Comparison of ENCODE assay signal across 1 cellular context in genomic region chr16:74997042-74997491, GRCh38.
A peak's percentile ranks its signal among the peaks of the same experiment; 100 is the strongest.
TF ChIP-seq lines count a peak whose summit lies in the region.

No MANE protein-coding gene starts in this region.

TF ChIP-seq in HepG2, 621 proteins besides CTCF, POLR2A, EP300 and RAD21 (continued from another document):
- TF ChIP-seq, protein P1, sequence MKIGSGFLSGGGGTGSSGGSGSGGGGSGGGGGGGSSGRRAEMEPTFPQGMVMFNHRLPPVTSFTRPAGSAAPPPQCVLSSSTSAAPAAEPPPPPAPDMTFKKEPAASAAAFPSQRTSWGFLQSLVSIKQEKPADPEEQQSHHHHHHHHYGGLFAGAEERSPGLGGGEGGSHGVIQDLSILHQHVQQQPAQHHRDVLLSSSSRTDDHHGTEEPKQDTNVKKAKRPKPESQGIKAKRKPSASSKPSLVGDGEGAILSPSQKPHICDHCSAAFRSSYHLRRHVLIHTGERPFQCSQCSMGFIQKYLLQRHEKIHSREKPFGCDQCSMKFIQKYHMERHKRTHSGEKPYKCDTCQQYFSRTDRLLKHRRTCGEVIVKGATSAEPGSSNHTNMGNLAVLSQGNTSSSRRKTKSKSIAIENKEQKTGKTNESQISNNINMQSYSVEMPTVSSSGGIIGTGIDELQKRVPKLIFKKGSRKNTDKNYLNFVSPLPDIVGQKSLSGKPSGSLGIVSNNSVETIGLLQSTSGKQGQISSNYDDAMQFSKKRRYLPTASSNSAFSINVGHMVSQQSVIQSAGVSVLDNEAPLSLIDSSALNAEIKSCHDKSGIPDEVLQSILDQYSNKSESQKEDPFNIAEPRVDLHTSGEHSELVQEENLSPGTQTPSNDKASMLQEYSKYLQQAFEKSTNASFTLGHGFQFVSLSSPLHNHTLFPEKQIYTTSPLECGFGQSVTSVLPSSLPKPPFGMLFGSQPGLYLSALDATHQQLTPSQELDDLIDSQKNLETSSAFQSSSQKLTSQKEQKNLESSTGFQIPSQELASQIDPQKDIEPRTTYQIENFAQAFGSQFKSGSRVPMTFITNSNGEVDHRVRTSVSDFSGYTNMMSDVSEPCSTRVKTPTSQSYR (CRISPR knock-in tag; IDR thresholded peaks at IDR 0.05; ENCODE audit: borderline replicate concordance): no peak
- no peak for TF ChIP-seq SIN3B (IDR thresholded peaks at IDR 0.05; ENCODE audit: low read length)
- no peak for TF ChIP-seq BCLAF1 (IDR thresholded peaks at IDR 0.05)
- TF ChIP-seq ZNF431 (CRISPR knock-in tag; IDR thresholded peaks at IDR 0.05; ENCODE audit: borderline replicate concordance, low read depth): no peak
- TF ChIP-seq, protein P2, sequence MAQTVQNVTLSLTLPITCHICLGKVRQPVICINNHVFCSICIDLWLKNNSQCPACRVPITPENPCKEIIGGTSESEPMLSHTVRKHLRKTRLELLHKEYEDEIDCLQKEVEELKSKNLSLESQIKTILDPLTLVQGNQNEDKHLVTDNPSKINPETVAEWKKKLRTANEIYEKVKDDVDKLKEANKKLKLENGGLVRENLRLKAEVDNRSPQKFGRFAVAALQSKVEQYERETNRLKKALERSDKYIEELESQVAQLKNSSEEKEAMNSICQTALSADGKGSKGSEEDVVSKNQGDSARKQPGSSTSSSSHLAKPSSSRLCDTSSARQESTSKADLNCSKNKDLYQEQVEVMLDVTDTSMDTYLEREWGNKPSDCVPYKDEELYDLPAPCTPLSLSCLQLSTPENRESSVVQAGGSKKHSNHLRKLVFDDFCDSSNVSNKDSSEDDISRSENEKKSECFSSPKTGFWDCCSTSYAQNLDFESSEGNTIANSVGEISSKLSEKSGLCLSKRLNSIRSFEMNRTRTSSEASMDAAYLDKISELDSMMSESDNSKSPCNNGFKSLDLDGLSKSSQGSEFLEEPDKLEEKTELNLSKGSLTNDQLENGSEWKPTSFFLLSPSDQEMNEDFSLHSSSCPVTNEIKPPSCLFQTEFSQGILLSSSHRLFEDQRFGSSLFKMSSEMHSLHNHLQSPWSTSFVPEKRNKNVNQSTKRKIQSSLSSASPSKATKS (CRISPR knock-in tag; IDR thresholded peaks at IDR 0.05): no peak
- TF ChIP-seq ZBTB43 (CRISPR knock-in tag; conservative IDR thresholded peaks at IDR 0.05): no peak
- TF ChIP-seq ZNF230 (CRISPR knock-in tag; IDR thresholded peaks at IDR 0.05): no peak
- TF ChIP-seq ZZZ3 (CRISPR knock-in tag; IDR thresholded peaks at IDR 0.05; ENCODE audit: borderline replicate concordance): no peak
- no peak for TF ChIP-seq PTBP1 (IDR thresholded peaks at IDR 0.05; ENCODE audit: low read depth, low read length, poor library complexity, severe bottlenecking)
- TF ChIP-seq KDM5B (CRISPR knock-in tag; IDR thresholded peaks at IDR 0.05; ENCODE audit: borderline replicate concordance): no peak
- no peak for TF ChIP-seq SUZ12 (IDR thresholded peaks at IDR 0.05; ENCODE audit: low read depth, low read length)
- no peak for TF ChIP-seq ZNF577 (CRISPR knock-in tag; IDR thresholded peaks at IDR 0.05; ENCODE audit: borderline replicate concordance, low read depth)
- no peak for TF ChIP-seq SPEN (CRISPR knock-in tag; IDR thresholded peaks at IDR 0.05; ENCODE audit: low read depth)
- TF ChIP-seq ZNF746 (CRISPR knock-in tag; IDR thresholded peaks at IDR 0.05): no peak
- TF ChIP-seq SMYD3 (CRISPR knock-in tag; IDR thresholded peaks at IDR 0.05): 0 out of 2 replicates have a peak, but pooled peaks have one; percentile 70
- TF ChIP-seq, protein P3, sequence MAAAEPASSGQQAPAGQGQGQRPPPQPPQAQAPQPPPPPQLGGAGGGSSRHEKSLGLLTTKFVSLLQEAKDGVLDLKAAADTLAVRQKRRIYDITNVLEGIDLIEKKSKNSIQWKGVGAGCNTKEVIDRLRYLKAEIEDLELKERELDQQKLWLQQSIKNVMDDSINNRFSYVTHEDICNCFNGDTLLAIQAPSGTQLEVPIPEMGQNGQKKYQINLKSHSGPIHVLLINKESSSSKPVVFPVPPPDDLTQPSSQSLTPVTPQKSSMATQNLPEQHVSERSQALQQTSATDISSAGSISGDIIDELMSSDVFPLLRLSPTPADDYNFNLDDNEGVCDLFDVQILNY (CRISPR knock-in tag; conservative IDR thresholded peaks at IDR 0.05): no peak
- 0 out of 2 replicates have a peak, but pooled peaks have one; percentile 15 for TF ChIP-seq KAT8 (CRISPR knock-in tag; IDR thresholded peaks at IDR 0.05)
- TF ChIP-seq MATR3 (CRISPR knock-in tag; IDR thresholded peaks at IDR 0.05): no peak
- TF ChIP-seq TBL1XR1 (IDR thresholded peaks at IDR 0.05; ENCODE audit: borderline replicate concordance, low read length, partially characterized antibody): no peak
- TF ChIP-seq HDAC6 (IDR thresholded peaks at IDR 0.05; ENCODE audit: low read depth, low read length): no peak
- TF ChIP-seq ZFP36L1 (CRISPR knock-in tag; IDR thresholded peaks at IDR 0.05): peak; percentile 32; the same call in 1 of the 2 replicates
- TF ChIP-seq FOXC1 (CRISPR knock-in tag; IDR thresholded peaks at IDR 0.05; ENCODE audit: borderline replicate concordance): no peak
- TF ChIP-seq, protein P4, sequence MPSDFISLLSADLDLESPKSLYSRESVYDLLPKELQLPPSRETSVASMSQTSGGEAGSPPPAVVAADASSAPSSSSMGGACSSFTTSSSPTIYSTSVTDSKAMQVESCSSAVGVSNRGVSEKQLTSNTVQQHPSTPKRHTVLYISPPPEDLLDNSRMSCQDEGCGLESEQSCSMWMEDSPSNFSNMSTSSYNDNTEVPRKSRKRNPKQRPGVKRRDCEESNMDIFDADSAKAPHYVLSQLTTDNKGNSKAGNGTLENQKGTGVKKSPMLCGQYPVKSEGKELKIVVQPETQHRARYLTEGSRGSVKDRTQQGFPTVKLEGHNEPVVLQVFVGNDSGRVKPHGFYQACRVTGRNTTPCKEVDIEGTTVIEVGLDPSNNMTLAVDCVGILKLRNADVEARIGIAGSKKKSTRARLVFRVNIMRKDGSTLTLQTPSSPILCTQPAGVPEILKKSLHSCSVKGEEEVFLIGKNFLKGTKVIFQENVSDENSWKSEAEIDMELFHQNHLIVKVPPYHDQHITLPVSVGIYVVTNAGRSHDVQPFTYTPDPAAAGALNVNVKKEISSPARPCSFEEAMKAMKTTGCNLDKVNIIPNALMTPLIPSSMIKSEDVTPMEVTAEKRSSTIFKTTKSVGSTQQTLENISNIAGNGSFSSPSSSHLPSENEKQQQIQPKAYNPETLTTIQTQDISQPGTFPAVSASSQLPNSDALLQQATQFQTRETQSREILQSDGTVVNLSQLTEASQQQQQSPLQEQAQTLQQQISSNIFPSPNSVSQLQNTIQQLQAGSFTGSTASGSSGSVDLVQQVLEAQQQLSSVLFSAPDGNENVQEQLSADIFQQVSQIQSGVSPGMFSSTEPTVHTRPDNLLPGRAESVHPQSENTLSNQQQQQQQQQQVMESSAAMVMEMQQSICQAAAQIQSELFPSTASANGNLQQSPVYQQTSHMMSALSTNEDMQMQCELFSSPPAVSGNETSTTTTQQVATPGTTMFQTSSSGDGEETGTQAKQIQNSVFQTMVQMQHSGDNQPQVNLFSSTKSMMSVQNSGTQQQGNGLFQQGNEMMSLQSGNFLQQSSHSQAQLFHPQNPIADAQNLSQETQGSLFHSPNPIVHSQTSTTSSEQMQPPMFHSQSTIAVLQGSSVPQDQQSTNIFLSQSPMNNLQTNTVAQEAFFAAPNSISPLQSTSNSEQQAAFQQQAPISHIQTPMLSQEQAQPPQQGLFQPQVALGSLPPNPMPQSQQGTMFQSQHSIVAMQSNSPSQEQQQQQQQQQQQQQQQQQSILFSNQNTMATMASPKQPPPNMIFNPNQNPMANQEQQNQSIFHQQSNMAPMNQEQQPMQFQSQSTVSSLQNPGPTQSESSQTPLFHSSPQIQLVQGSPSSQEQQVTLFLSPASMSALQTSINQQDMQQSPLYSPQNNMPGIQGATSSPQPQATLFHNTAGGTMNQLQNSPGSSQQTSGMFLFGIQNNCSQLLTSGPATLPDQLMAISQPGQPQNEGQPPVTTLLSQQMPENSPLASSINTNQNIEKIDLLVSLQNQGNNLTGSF (CRISPR knock-in tag; IDR thresholded peaks at IDR 0.05): no peak
- no peak for TF ChIP-seq LCORL (IDR thresholded peaks at IDR 0.05)
- TF ChIP-seq LCORL (CRISPR knock-in tag; IDR thresholded peaks at IDR 0.05): peak; percentile 60; the same call in 1 of the 2 replicates
- TF ChIP-seq NFYB (CRISPR knock-in tag; IDR thresholded peaks at IDR 0.05): no peak
- no peak for TF ChIP-seq NAIF1 (CRISPR knock-in tag; IDR thresholded peaks at IDR 0.05; ENCODE audit: borderline replicate concordance)
- peak; percentile 87 for TF ChIP-seq SALL1 (CRISPR knock-in tag; IDR thresholded peaks at IDR 0.05)
- no peak for TF ChIP-seq BORCS8-MEF2B (CRISPR knock-in tag; IDR thresholded peaks at IDR 0.05)
- TF ChIP-seq HCFC1 (IDR thresholded peaks at IDR 0.05; ENCODE audit: low read depth, low read length): no peak
- TF ChIP-seq ZFP36 (IDR thresholded peaks at IDR 0.05; ENCODE audit: borderline replicate concordance, low read depth, low read length, partially characterized antibody): no peak
- TF ChIP-seq KMT2B (CRISPR knock-in tag; IDR thresholded peaks at IDR 0.05): no peak
